In genomic region chr1:200739499-200740290, GRCh38 we compare ENCODE assay signal across 8 cellular contexts. TPM values are rescaled to one million over a fixed set of nuclear protein-coding genes. Genes with fewer than 3 reads are reported as not detected.
A peak's percentile ranks its signal among the peaks of the same experiment; 100 is the strongest.
DNase-seq lines count a peak whose midpoint lies in the region; ATAC-seq and TF ChIP-seq lines count a peak whose summit lies in the region.

No MANE protein-coding gene starts in this region.

- TF ChIP-seq POLR2A in vagina (IDR thresholded peaks at IDR 0.05) = peak in 1 of 2 donors; percentile 24

- H3K4me1 ChIP-seq in vagina = peaks cover 49% of the 10 kb centered on the region

- H3K4me3 ChIP-seq in vagina = peak overlapping the region; percentile 57 to 92

- peak overlapping the region; percentile 89 for H3K27ac Mint-ChIP-seq in endothelial cell (ENCODE audit: unreplicated experiment)

- ATAC-seq in HG02870 (IDR thresholded peaks at IDR 0.05; ENCODE audit: unreplicated experiment) = peak; percentile 36

- H3K4me1 Mint-ChIP-seq in endothelial cell (ENCODE audit: unreplicated experiment) = peaks cover 22% of the 10 kb centered on the region

- peak overlapping the region; percentile 99 for H3K4me3 Mint-ChIP-seq in endothelial cell (ENCODE audit: unreplicated experiment)

- H3K9me3 ChIP-seq in vagina = no peaks in the 10 kb centered on the region

- no peaks in the 10 kb centered on the region for H3K27me3 ChIP-seq in vagina

- no peaks in the 10 kb centered on the region for H3K9me3 Mint-ChIP-seq in endothelial cell (ENCODE audit: unreplicated experiment)

- no peak for TF ChIP-seq CTCF in endothelial cell (IDR thresholded peaks at IDR 0.05; ENCODE audit: unreplicated experiment)
- no peak for TF ChIP-seq CTCF in vagina (IDR thresholded peaks at IDR 0.05)

- H3K27me3 Mint-ChIP-seq in endothelial cell (ENCODE audit: unreplicated experiment) = peaks cover 10% of the 10 kb centered on the region

- intact Hi-C loops in vagina (cut with DNase I) = loop anchor here (2.0 kb wide), 1 partner anchor 69 kb away; no protein-coding TSS in a partner anchor

- peak overlapping the region; percentile 98 for H3K27ac ChIP-seq in vagina

- DNase-seq in activated CD8-positive, alpha-beta memory T cell treated with anti-CD3 and anti-CD28 coated beads, Interleukin-2, amount 50 U/mL, for 48 hours = peak; percentile 54
- DNase-seq in activated CD8-positive, alpha-beta memory T cell treated with anti-CD3 and anti-CD28 coated beads, Interleukin-2, amount 50 U/mL, for 4 hours = no peak
- peak; percentile 15 for DNase-seq in SK-N-DZ (ENCODE audit: low spot score)
- no peak for DNase-seq in endothelial cell (ENCODE audit: low spot score)
- DNase-seq in mucosa of gallbladder (ENCODE audit: low spot score) = peak; percentile 10
- DNase-seq in vagina (ENCODE audit: extremely low spot score in 2 of 2) = no peak
- no peak for DNase-seq in NCI-H524 treated with DMSO at 0.1 percent for 48 hours (lab: John Stamatoyannopoulos, UW)

- no peaks in the 10 kb centered on the region for H3K36me3 ChIP-seq in vagina

- H3K36me3 Mint-ChIP-seq in endothelial cell (ENCODE audit: low read depth, unreplicated experiment) = peaks cover 7% of the 10 kb centered on the region

RNA-seq across cellular contexts. Expression of gene CAMSAP2, which starts 1.0 kb away (rescaled TPM):
- 13.5 and 13.8 TPM in 2 replicates for polyA plus RNA-seq in SK-N-DZ (2014; cell fraction: cytosol; rRNA removed)
- 18.8 and 23.8 TPM in 2 replicates for polyA plus RNA-seq in SK-N-DZ (2014; cell fraction: nucleus; rRNA removed)
- total RNA-seq in endothelial cell (ENCODE audit: unreplicated experiment) = 39.5 TPM
- 21.4 TPM for total RNA-seq in mucosa of gallbladder
- 30.0 TPM for total RNA-seq in vagina

Comparison
In these comparisons a context has a peak if more than half of its experiments do, and no peak if none do; other contexts are left out.
1. DNase-seq: peak in activated CD8-positive, alpha-beta memory T cell treated with anti-CD3 and anti-CD28 coated beads, Interleukin-2, amount 50 U/mL, for 48 hours (single experiment), SK-N-DZ (single experiment) and mucosa of gallbladder (single experiment); none in activated CD8-positive, alpha-beta memory T cell treated with anti-CD3 and anti-CD28 coated beads, Interleukin-2, amount 50 U/mL, for 4 hours (single experiment), endothelial cell (single experiment), vagina (0 of 2) and NCI-H524 treated with DMSO at 0.1 percent for 48 hours (single experiment).